1 cellular context compared by ENCODE assay signal in the genomic region with DNA sequence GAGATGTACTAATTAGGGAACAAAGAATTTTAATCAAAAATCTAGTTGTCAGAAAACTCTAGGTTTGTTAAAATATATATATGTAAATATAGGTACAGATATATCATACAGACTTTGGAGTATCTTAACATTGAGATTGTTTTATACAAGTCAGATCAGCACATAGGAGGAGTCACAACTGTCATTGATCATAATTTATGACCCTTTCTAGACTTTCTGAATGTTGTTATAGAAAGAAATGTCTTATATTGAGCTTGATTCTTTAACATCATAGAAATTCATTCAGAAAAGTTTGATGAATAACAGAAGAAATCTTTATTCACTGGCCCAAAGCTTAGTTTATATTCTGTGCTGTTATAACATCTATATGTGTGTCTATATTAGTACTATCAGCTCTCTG.
TF ChIP-seq lines count a peak whose summit lies in the region.

No MANE protein-coding gene starts in this region.

TF ChIP-seq in K562, 482 proteins besides CTCF, POLR2A, EP300 and RAD21 (continued from another document):
- TF ChIP-seq, protein P1, sequence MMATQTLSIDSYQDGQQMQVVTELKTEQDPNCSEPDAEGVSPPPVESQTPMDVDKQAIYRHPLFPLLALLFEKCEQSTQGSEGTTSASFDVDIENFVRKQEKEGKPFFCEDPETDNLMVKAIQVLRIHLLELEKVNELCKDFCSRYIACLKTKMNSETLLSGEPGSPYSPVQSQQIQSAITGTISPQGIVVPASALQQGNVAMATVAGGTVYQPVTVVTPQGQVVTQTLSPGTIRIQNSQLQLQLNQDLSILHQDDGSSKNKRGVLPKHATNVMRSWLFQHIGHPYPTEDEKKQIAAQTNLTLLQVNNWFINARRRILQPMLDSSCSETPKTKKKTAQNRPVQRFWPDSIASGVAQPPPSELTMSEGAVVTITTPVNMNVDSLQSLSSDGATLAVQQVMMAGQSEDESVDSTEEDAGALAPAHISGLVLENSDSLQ (IDR thresholded peaks at IDR 0.05), result peak; percentile 75
